1 cellular context compared by ENCODE assay signal in genomic region chr3:192444096-192444790, GRCh38.
TF ChIP-seq lines count a peak whose summit lies in the region.

No MANE protein-coding gene starts in this region.

TF ChIP-seq in HCT116, 20 proteins besides CTCF, POLR2A, EP300 and RAD21 (continued from another document):
- TF ChIP-seq ZBTB33 (IDR thresholded peaks at IDR 0.05; ENCODE audit: extremely low read depth, insufficient replicate concordance, low read length) (no peak), MAX (IDR thresholded peaks at IDR 0.05) (no peak), POLR2AphosphoS5 (IDR thresholded peaks at IDR 0.05; ENCODE audit: low read depth, low read length) (no peak), EZH2 (IDR thresholded peaks at IDR 0.05) (no peak), ZFX (IDR thresholded peaks at IDR 0.05) (no peak), FOSL1 (IDR thresholded peaks at IDR 0.05; ENCODE audit: low read depth) (no peak), TCF7L2 (IDR thresholded peaks at IDR 0.05; ENCODE audit: borderline replicate concordance, extremely low read depth, insufficient read depth, insufficient read length) (no peak), EGR1 (IDR thresholded peaks at IDR 0.05; ENCODE audit: low read depth) (no peak), YY1 (IDR thresholded peaks at IDR 0.05; ENCODE audit: extremely low read depth, insufficient replicate concordance, low read depth, low read length) (no peak), ZNF274 (IDR thresholded peaks at IDR 0.05; ENCODE audit: low read depth, low read length) (no peak), EZH2phosphoT487 (IDR thresholded peaks at IDR 0.05; ENCODE audit: borderline replicate concordance) (no peak)
